23 cellular contexts compared by ENCODE assay signal in genomic region chr15:69133862-69134519, GRCh38.
"Had no signal": no experiment of that assay in that cellular context is flagged by ENCODE, and none has a peak within 500 bp of the region (broad histone marks: within the 10 kb centered on the region; RNA-seq: fewer than 3 reads in every experiment).

No MANE protein-coding gene starts in this region.

- H3K4me3 ChIP-seq: cardiac muscle cell, heart right ventricle, lung, sigmoid colon, smooth muscle cell, testis, vagina had no signal

- ATAC-seq: activated CD4-positive, alpha-beta T cell treated with anti-CD3 and anti-CD28 coated beads for 36 hours; activated T-cell treated with anti-CD3 and anti-CD28 coated beads, Interleukin-2, amount 50 U/mL, for 4 hours; WTC11 had no signal

- H3K27ac ChIP-seq: cardiac muscle cell, heart right ventricle, sigmoid colon, testis, vagina had no signal

- H3K4me3 Mint-ChIP-seq: activated CD4-positive, alpha-beta T cell treated with anti-CD3 and anti-CD28 coated beads for 36 hours; activated naive CD4-positive, alpha-beta T cell treated with anti-CD3 and anti-CD28 coated beads for 36 hours; activated naive CD8-positive, alpha-beta T cell treated with anti-CD3 and anti-CD28 coated beads, Interleukin-2, amount 10 ng/mL, durations not matched to agents 7 days and 5 days; activated T-cell treated with anti-CD3 and anti-CD28 coated beads, Interleukin-2, amount 50 U/mL, for 4 hours; type B pancreatic cell; WTC11 had no signal

- H3K27ac Mint-ChIP-seq: activated CD4-positive, alpha-beta T cell treated with anti-CD3 and anti-CD28 coated beads for 36 hours; activated naive CD4-positive, alpha-beta T cell treated with anti-CD3 and anti-CD28 coated beads for 36 hours; activated naive CD8-positive, alpha-beta T cell treated with anti-CD3 and anti-CD28 coated beads, Interleukin-2, amount 10 ng/mL, durations not matched to agents 7 days and 5 days; type B pancreatic cell; WTC11 had no signal

- H3K9me3 Mint-ChIP-seq: activated naive CD4-positive, alpha-beta T cell treated with anti-CD3 and anti-CD28 coated beads for 36 hours; activated naive CD8-positive, alpha-beta T cell treated with anti-CD3 and anti-CD28 coated beads, Interleukin-2, amount 10 ng/mL, durations not matched to agents 7 days and 5 days; activated T-cell treated with anti-CD3 and anti-CD28 coated beads, Interleukin-2, amount 50 U/mL, for 4 hours; naive B cell; type B pancreatic cell; WTC11 had no signal

- DNase-seq: activated CD4-positive, alpha-beta T cell treated with anti-CD3 and anti-CD28 coated beads for 36 hours; activated CD4-positive, alpha-beta T cell treated with anti-CD3 and anti-CD28 coated beads, Interleukin-2, amount 50 U/mL, for 48 hours; activated CD8-positive, alpha-beta memory T cell treated with anti-CD3 and anti-CD28 coated beads, Interleukin-2, amount 50 U/mL, for 48 hours; activated naive CD4-positive, alpha-beta T cell treated with anti-CD3 and anti-CD28 coated beads for 36 hours; activated naive CD8-positive, alpha-beta T cell treated with anti-CD3 and anti-CD28 coated beads, Interleukin-2, amount 10 ng/mL, durations not matched to agents 7 days and 5 days; activated T-cell treated with anti-CD3 and anti-CD28 coated beads, Interleukin-2, amount 50 U/mL, for 4 hours; amniotic stem cell; cortex of kidney; foreskin fibroblast; heart right ventricle; naive B cell; occipital lobe; posterior cingulate gyrus; sigmoid colon; stimulated activated CD4-positive, alpha-beta T cell treated with anti-CD3 and anti-CD28 coated beads, Interleukin-2, amount 100 ng/mL, for 48 hours; stimulated activated naive CD4-positive, alpha-beta T cell; testis had no signal

- H3K4me1 Mint-ChIP-seq: activated CD4-positive, alpha-beta T cell treated with anti-CD3 and anti-CD28 coated beads for 36 hours; activated naive CD8-positive, alpha-beta T cell treated with anti-CD3 and anti-CD28 coated beads, Interleukin-2, amount 10 ng/mL, durations not matched to agents 7 days and 5 days had no signal

- H3K36me3 Mint-ChIP-seq: activated naive CD8-positive, alpha-beta T cell treated with anti-CD3 and anti-CD28 coated beads, Interleukin-2, amount 10 ng/mL, durations not matched to agents 7 days and 5 days; naive B cell; type B pancreatic cell; WTC11 had no signal

- H3K36me3 ChIP-seq: cardiac muscle cell, heart right ventricle, sigmoid colon, vagina had no signal

- H3K9me3 ChIP-seq: heart right ventricle, sigmoid colon, testis, vagina had no signal

- H3K27me3 ChIP-seq: cardiac muscle cell, testis, vagina had no signal
